In genomic region chr1:99751877-99752504, GRCh38 we compare ENCODE assay signal across 14 cellular contexts. TPM values are rescaled to one million over a fixed set of nuclear protein-coding genes. Genes with fewer than 3 reads are reported as not detected.
DNase-seq lines count a peak whose midpoint lies in the region; ATAC-seq and TF ChIP-seq lines count a peak whose summit lies in the region.
"Had no signal": no experiment of that assay in that cellular context is flagged by ENCODE, and none has a peak within 500 bp of the region (broad histone marks: within the 10 kb centered on the region; RNA-seq: fewer than 3 reads in every experiment).

No MANE protein-coding gene starts in this region.

- H3K4me1 ChIP-seq in Karpas-422 (ENCODE audit: low read length) (peaks cover 37% of the 10 kb centered on the region), stomach (peaks cover 4 to 10% (median 6%) of the 10 kb centered on the region in 4 donors)

- H3K4me2 ChIP-seq in Karpas-422 (ENCODE audit: low read depth, low read length, poor library complexity, severe bottlenecking), result no peak overlapping the region

- H4K20me1 ChIP-seq in Karpas-422 (ENCODE audit: insufficient read depth, low read depth, low read length), result no peaks in the 10 kb centered on the region

- no peaks in the 10 kb centered on the region for H3K9me2 ChIP-seq in Karpas-422 (replicated peaks; ENCODE audit: insufficient read depth, low read length)

- H3K27ac ChIP-seq in Karpas-422 (ENCODE audit: low read length), result no peak overlapping the region
- H3K27ac ChIP-seq in stomach, result peak overlapping the region in 1 of 5 donors; percentile 60

- ATAC-seq in GM19043 (IDR thresholded peaks at IDR 0.05; ENCODE audit: low read depth, unreplicated experiment), result peak; percentile 70
- ATAC-seq in HG02763 (IDR thresholded peaks at IDR 0.05; ENCODE audit: unreplicated experiment), result peak; percentile 63
- peak; percentile 64 for ATAC-seq in HG03575 (IDR thresholded peaks at IDR 0.05; ENCODE audit: extremely low read depth, insufficient number of reproducible peaks, low FRiP score, unreplicated experiment)
- no peak for ATAC-seq in esophagus mucosa
- ATAC-seq: stimulated activated memory B cell treated with anti-CD40 and anti-IgM and Interleukin-4, amounts not matched to agents 10 μg/mL and 1 μg/mL and 100 μg/mL, for 72 hours had no signal

- 69 to 85% (median 77%) methylated on average over 1 of the region's 1 CpG for WGBS in stomach, 5 donors

- peaks cover 98% of the 10 kb centered on the region for H3K79me2 ChIP-seq in Karpas-422 (ENCODE audit: low read length)

- TF ChIP-seq CTCF in GM06990 (IDR thresholded peaks at IDR 0.05; ENCODE audit: insufficient read depth, low read length, poor library complexity, severe bottlenecking) (no peak), stomach (IDR thresholded peaks at IDR 0.05) (no peak)

- H3K36me3 ChIP-seq in GM06990 (ENCODE audit: control insufficient read depth, insufficient read depth, low read length) (no peaks in the 10 kb centered on the region), Karpas-422 (ENCODE audit: insufficient read depth, low read length) (peaks cover 18% of the 10 kb centered on the region), stomach (peaks cover 0 to 5% (median 3%) of the 10 kb centered on the region in 4 donors)

- no peak overlapping the region for H2AFZ ChIP-seq in Karpas-422 (ENCODE audit: low read length)

- H3K9ac ChIP-seq in Karpas-422 (ENCODE audit: low read length), result no peak overlapping the region

- DNase-seq in GM06990 (ENCODE audit: extremely low read depth, insufficient read length) (peak; percentile 41), NCI-H1930 (lab: John Stamatoyannopoulos, UW) (no peak), Karpas-422 (no peak), stomach (no peak)
- DNase-seq: activated effector memory CD4-positive, alpha-beta T cell treated with anti-CD3 and anti-CD28 coated beads, Interleukin-2, amount 50 U/mL, for 16 hours; CD4-positive, alpha-beta memory T cell; GOT3; islet precursor cell; NCI-H187 had no signal

- no peak overlapping the region for H3K4me3 ChIP-seq in GM06990 (replicated peaks; ENCODE audit: low read depth, low read length)
- no peak overlapping the region for H3K4me3 ChIP-seq in Karpas-422 (ENCODE audit: low read length)
- H3K4me3 ChIP-seq in stomach, result no peak overlapping the region

- H3K9me3 ChIP-seq in Karpas-422 (ENCODE audit: low read length) (no peaks in the 10 kb centered on the region), stomach (no peaks in the 10 kb centered on the region)

- TF ChIP-seq EP300 in stomach (IDR thresholded peaks at IDR 0.05), result no peak

- TF ChIP-seq POLR2A in stomach (IDR thresholded peaks at IDR 0.05), result no peak

- intact Hi-C loops in stomach (cut with DNase I; ENCODE audit: low total_unique reads), result no loop called here

- no peaks in the 10 kb centered on the region for H3K27me3 ChIP-seq in GM06990 (replicated peaks; ENCODE audit: control insufficient read depth, insufficient read depth, low read length)
- H3K27me3 ChIP-seq in Karpas-422 (ENCODE audit: low read length), result no peaks in the 10 kb centered on the region
- H3K27me3 ChIP-seq in stomach, result no peaks in the 10 kb centered on the region

RNA-seq across cellular contexts. Expression of gene FRRS1, which starts 14.4 kb away (rescaled TPM):
- total RNA-seq in esophagus mucosa (30.7 TPM), stomach (10 to 100 TPM in 3 of 5 donors, 1 to 10 TPM in 2; 3.2 to 21.1 (median 11.1) TPM)
- total RNA-seq in Karpas-422 (2014; rRNA removed; shearing (Covaris generic); ENCODE audit: low replicate concordance), result 24.4 and 47.1 TPM in 2 replicates
- polyA plus RNA-seq in stomach, result 1 to 10 TPM in 2 of 3 donors, under 1 TPM in 1; 0.46 to 1.7 (median 1.5) TPM
- polyA plus RNA-seq: CD4-positive, alpha-beta memory T cell had no signal
